Comparison of ENCODE assay signal across 8 cellular contexts in the genomic region with DNA sequence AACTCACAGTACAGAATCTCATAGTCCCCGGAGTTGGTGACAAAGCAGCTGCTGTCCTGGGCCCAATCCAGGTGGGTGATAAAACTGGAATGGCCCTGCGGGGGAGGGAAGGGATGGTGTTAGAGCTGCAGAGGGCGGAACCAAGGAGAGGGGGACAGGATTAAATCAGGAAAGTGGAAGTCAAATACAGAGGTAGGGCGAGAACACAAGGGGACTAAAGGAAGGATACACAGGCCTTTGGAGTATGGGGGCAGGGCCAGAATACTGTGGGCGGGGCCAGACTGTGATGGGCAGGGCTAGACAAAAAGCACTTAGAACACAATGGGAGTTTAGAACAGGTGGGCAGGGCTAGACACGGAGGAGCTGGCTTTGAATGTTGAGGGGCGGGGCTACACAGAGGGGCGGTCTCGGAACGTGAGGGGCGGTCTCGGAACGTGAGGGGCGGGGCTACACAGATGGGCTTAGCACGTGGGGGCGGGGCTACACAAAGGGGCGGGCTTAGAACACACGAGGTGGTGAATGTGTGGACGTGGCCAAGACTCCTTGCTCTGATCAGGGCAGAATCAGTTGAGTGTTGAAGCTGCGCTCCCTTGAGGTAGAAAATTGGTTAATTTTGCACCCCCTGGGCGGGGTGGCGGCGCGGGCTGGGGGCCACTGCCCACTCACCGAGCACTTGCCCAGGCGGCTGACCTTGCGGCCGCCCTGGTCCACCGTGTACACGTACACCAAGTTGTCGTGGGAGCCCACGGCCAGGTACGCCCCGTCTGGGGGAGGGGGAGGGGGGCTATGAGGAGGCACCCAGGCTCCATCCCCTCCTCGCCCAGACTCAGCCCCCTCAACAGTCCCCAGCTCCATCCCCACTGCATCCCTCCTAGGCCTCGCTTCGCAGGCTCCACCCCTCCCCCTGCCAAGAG. TPM values are rescaled to one million over a fixed set of nuclear protein-coding genes. Genes with fewer than 3 reads are reported as not detected.
DNase-seq lines count a peak whose midpoint lies in the region; ATAC-seq and TF ChIP-seq lines count a peak whose summit lies in the region.

No MANE protein-coding gene starts in this region.

- CTCF ChIA-PET in activated CD4-positive, alpha-beta T cell treated with anti-CD3 and anti-CD28 coated beads for 36 hours (lab: Charles Lee) = interaction anchor here (0.5 to 1.4 kb wide), 3 partner anchors 24 to 57 kb away, joined by 3 read pairs; partner anchors contain the start of gene EML2

- no peaks in the 10 kb centered on the region for H3K9me3 Mint-ChIP-seq in activated CD4-positive, alpha-beta T cell treated with anti-CD3 and anti-CD28 coated beads for 36 hours (ENCODE audit: low read depth)
- no peaks in the 10 kb centered on the region for H3K9me3 Mint-ChIP-seq in chondrocyte (ENCODE audit: low read depth)

- H3K27me3 Mint-ChIP-seq in activated CD4-positive, alpha-beta T cell treated with anti-CD3 and anti-CD28 coated beads for 36 hours = no peaks in the 10 kb centered on the region
- H3K27me3 Mint-ChIP-seq in chondrocyte (ENCODE audit: low read depth) = no peaks in the 10 kb centered on the region

- H3K36me3 Mint-ChIP-seq in activated CD4-positive, alpha-beta T cell treated with anti-CD3 and anti-CD28 coated beads for 36 hours (ENCODE audit: low read depth) = peaks cover 67% of the 10 kb centered on the region
- peaks cover 23% of the 10 kb centered on the region for H3K36me3 Mint-ChIP-seq in chondrocyte (ENCODE audit: low read depth)

- intact Hi-C loops in activated CD4-positive, alpha-beta T cell treated with anti-CD3 and anti-CD28 coated beads for 36 hours (cut with DNase I, micrococcal nuclease) = loop anchor here in 1 of 2 experiments (1.0 kb wide), 3 partner anchors 32 to 193 kb away; partner anchors contain the start of genes ERCC1, OPA3 and RTN2

- peak; percentile 36 for DNase-seq in NK-92 treated with Interleukin-12 subunit alpha and Interleukin-12 subunit beta, amount 100 ng/mL, for 24 hours (lab: John Stamatoyannopoulos, UW)
- DNase-seq in NK-92 (lab: John Stamatoyannopoulos, UW; ENCODE audit: unreplicated experiment) = no peak
- peak; percentile 89 for DNase-seq in NCI-H2196 treated with DMSO at 0.1 percent for 48 hours (lab: John Stamatoyannopoulos, UW; ENCODE audit: unreplicated experiment)
- peak; percentile 95 for DNase-seq in activated CD4-positive, alpha-beta T cell treated with anti-CD3 and anti-CD28 coated beads for 36 hours
- no peak for DNase-seq in chondrocyte (ENCODE audit: low spot score)
- DNase-seq in left lobe of liver (ENCODE audit: low spot score) = peak; percentile 63
- peak; percentile 81 to 92 (median 86) for DNase-seq in stimulated activated CD4-positive, alpha-beta T cell treated with anti-CD3 and anti-CD28 coated beads, TNF-alpha, amount 100 ng/mL, for 48 hours (ENCODE audit: low read depth in 3 of 3)

- no peak for TF ChIP-seq CTCF in chondrocyte (IDR thresholded peaks at IDR 0.05)

- H3K27ac Mint-ChIP-seq in activated CD4-positive, alpha-beta T cell treated with anti-CD3 and anti-CD28 coated beads for 36 hours = peak overlapping the region; percentile 65
- H3K27ac Mint-ChIP-seq in chondrocyte (ENCODE audit: unreplicated experiment) = peak overlapping the region; percentile 49

- no peak overlapping the region for H3K4me3 Mint-ChIP-seq in activated CD4-positive, alpha-beta T cell treated with anti-CD3 and anti-CD28 coated beads for 36 hours
- H3K4me3 Mint-ChIP-seq in chondrocyte (ENCODE audit: unreplicated experiment) = no peak overlapping the region

- POLR2A ChIA-PET in activated CD4-positive, alpha-beta T cell treated with anti-CD3 and anti-CD28 coated beads for 36 hours (lab: Charles Lee) = interaction anchor here (1.0 to 1.6 kb wide), 2 partner anchors 26 to 32 kb away, joined by 3 to 5 read pairs; no protein-coding TSS in a partner anchor

- H3K4me1 Mint-ChIP-seq in activated CD4-positive, alpha-beta T cell treated with anti-CD3 and anti-CD28 coated beads for 36 hours = peaks cover 24% of the 10 kb centered on the region
- peaks cover 15% of the 10 kb centered on the region for H3K4me1 Mint-ChIP-seq in chondrocyte (ENCODE audit: low read depth)

- peak; percentile 86 for ATAC-seq in activated CD4-positive, alpha-beta T cell treated with anti-CD3 and anti-CD28 coated beads for 36 hours
- ATAC-seq in left lobe of liver (peak; percentile 88), GM21423 (IDR thresholded peaks at IDR 0.05; ENCODE audit: unreplicated experiment) (no peak)

RNA-seq across cellular contexts. Expression of gene GPR4, which starts 14.0 kb away (rescaled TPM):
- not detected for total RNA-seq in activated CD4-positive, alpha-beta T cell treated with anti-CD3 and anti-CD28 coated beads for 36 hours
- total RNA-seq in chondrocyte = not detected in 3 replicates
- total RNA-seq in left lobe of liver = 1.2 TPM

RNA-seq across cellular contexts. Expression of gene EML2, which starts 23.1 kb away (rescaled TPM):
- 100 to 1,000 TPM; 121 to 134 TPM for total RNA-seq in activated CD4-positive, alpha-beta T cell treated with anti-CD3 and anti-CD28 coated beads for 36 hours
- total RNA-seq in chondrocyte = 20.5 to 28.3 TPM (median 22.4 TPM) in 3 replicates
- total RNA-seq in left lobe of liver = 17.9 TPM

RNA-seq across cellular contexts. Expression of gene OPA3, which starts 31.4 kb away (rescaled TPM):
- total RNA-seq in activated CD4-positive, alpha-beta T cell treated with anti-CD3 and anti-CD28 coated beads for 36 hours = 10 to 100 TPM; 13.8 to 14.4 TPM
- 14.8 to 19.8 TPM (median 14.8 TPM) in 3 replicates for total RNA-seq in chondrocyte
- total RNA-seq in left lobe of liver = 8.3 TPM

RNA-seq across cellular contexts. Expression of gene GIPR, which starts 52.0 kb away (rescaled TPM):
- total RNA-seq in activated CD4-positive, alpha-beta T cell treated with anti-CD3 and anti-CD28 coated beads for 36 hours = 1 to 10 TPM; 4.5 to 5.9 TPM
- total RNA-seq in chondrocyte (0.41 to 2.4 TPM (median 1.3 TPM) in 3 replicates), left lobe of liver (0.18 TPM)

Comparison
In these comparisons a context has a peak if more than half of its experiments do, and no peak if none do; other contexts are left out.
1. DNase-seq: peak in NK-92 treated with Interleukin-12 subunit alpha and Interleukin-12 subunit beta, amount 100 ng/mL, for 24 hours (single experiment), NCI-H2196 treated with DMSO at 0.1 percent for 48 hours (single experiment), activated CD4-positive, alpha-beta T cell treated with anti-CD3 and anti-CD28 coated beads for 36 hours (single experiment), left lobe of liver (single experiment) and stimulated activated CD4-positive, alpha-beta T cell treated with anti-CD3 and anti-CD28 coated beads, TNF-alpha, amount 100 ng/mL, for 48 hours (3 of 3); none in NK-92 (single experiment) and chondrocyte (single experiment).